In genomic region chr19:57363734-57364181, GRCh38 we compare ENCODE assay signal across 8 cellular contexts. TPM values are rescaled to one million over a fixed set of nuclear protein-coding genes. Genes with fewer than 3 reads are reported as not detected.
A peak's percentile ranks its signal among the peaks of the same experiment; 100 is the strongest.
DNase-seq lines count a peak whose midpoint lies in the region; ATAC-seq and TF ChIP-seq lines count a peak whose summit lies in the region.

No MANE protein-coding gene starts in this region.

- H3K36me3 ChIP-seq in lower lobe of right lung: no peaks in the 10 kb centered on the region
- peaks cover 0 to 12% (median 3%) of the 10 kb centered on the region in 4 donors for H3K36me3 ChIP-seq in transverse colon

- in situ Hi-C loops in transverse colon (cut with MboI; ENCODE audit: low pct_ligation_motif_present in 1 of 4, low pct_unique_long_range_greater_than_20kb in 1 of 4, low sequenced_read_pairs in 3 of 4): no loop called here

- peaks cover 44% of the 10 kb centered on the region for H3K9me3 Mint-ChIP-seq in activated T-cell treated with anti-CD3 and anti-CD28 coated beads, Interleukin-2, amount 50 U/mL, for 24 hours

- peak; percentile 5 to 30 for ATAC-seq in lower lobe of right lung

- no peak for TF ChIP-seq POLR2A in transverse colon (IDR thresholded peaks at IDR 0.05)

- no peaks in the 10 kb centered on the region for H3K27me3 Mint-ChIP-seq in activated T-cell treated with anti-CD3 and anti-CD28 coated beads, Interleukin-2, amount 50 U/mL, for 24 hours

- H3K4me3 ChIP-seq in choroid plexus epithelial cell (ENCODE audit: low read depth, low read length) (peak overlapping the region; percentile 87), lower lobe of right lung (peak overlapping the region; percentile 83), transverse colon (peak overlapping the region; percentile 63 to 91 (median 65))

- peak overlapping the region; percentile 86 for H3K4me3 Mint-ChIP-seq in activated T-cell treated with anti-CD3 and anti-CD28 coated beads, Interleukin-2, amount 50 U/mL, for 24 hours

- TF ChIP-seq CTCF in choroid plexus epithelial cell (conservative IDR thresholded peaks at IDR 0.05; ENCODE audit: low read depth, low read length): no peak
- no peak for TF ChIP-seq CTCF in lower lobe of right lung (IDR thresholded peaks at IDR 0.05)
- no peak for TF ChIP-seq CTCF in transverse colon (IDR thresholded peaks at IDR 0.05)

- H3K4me1 Mint-ChIP-seq in activated T-cell treated with anti-CD3 and anti-CD28 coated beads, Interleukin-2, amount 50 U/mL, for 24 hours (ENCODE audit: low read depth): peaks cover 16% of the 10 kb centered on the region

- peaks cover 67% of the 10 kb centered on the region for H3K36me3 Mint-ChIP-seq in activated T-cell treated with anti-CD3 and anti-CD28 coated beads, Interleukin-2, amount 50 U/mL, for 24 hours (ENCODE audit: low read depth)

- H3K27ac Mint-ChIP-seq in activated T-cell treated with anti-CD3 and anti-CD28 coated beads, Interleukin-2, amount 50 U/mL, for 24 hours: peak overlapping the region; percentile 95

- intact Hi-C loops in lower lobe of right lung (cut with DNase I): no loop called here
- intact Hi-C loops in transverse colon (cut with DNase I; ENCODE audit: low total_unique reads): no loop called here

- no peak for TF ChIP-seq EP300 in transverse colon (IDR thresholded peaks at IDR 0.05; ENCODE audit: low read depth)

- peak overlapping the region; percentile 91 for H3K27ac ChIP-seq in lower lobe of right lung
- peak overlapping the region; percentile 89 to 97 (median 93) for H3K27ac ChIP-seq in transverse colon

- DNase-seq in activated T-cell treated with anti-CD3 and anti-CD28 coated beads, Interleukin-2, amount 50 U/mL, for 24 hours: no peak
- no peak for DNase-seq in activated T-cell treated with anti-CD3 and anti-CD28 coated beads, Interleukin-2, amount 50 U/mL, for 1 hour
- peak; percentile 62 for DNase-seq in NCI-H2227 (lab: John Stamatoyannopoulos, UW; ENCODE audit: unreplicated experiment)
- DNase-seq in choroid plexus epithelial cell (ENCODE audit: low read depth): peak; percentile 28
- DNase-seq in lower lobe of right lung: no peak
- DNase-seq in transverse colon: no peak
- DNase-seq in NCI-H2171 (lab: John Stamatoyannopoulos, UW): no peak
- no peak for DNase-seq in SW 1271 (lab: John Stamatoyannopoulos, UW)

- 3 to 13% methylated on average over 3 to 11 of the region's 14 CpGs for WGBS in transverse colon (ENCODE audit: low coverage in 1 of 2), 2 donors

- H3K9me3 ChIP-seq in lower lobe of right lung (peaks cover 19% of the 10 kb centered on the region), transverse colon (peaks cover 6 to 28% of the 10 kb centered on the region in 2 donors)

- no peaks in the 10 kb centered on the region for H3K27me3 ChIP-seq in lower lobe of right lung (ENCODE audit: low read depth)
- no peaks in the 10 kb centered on the region for H3K27me3 ChIP-seq in transverse colon

- H3K4me1 ChIP-seq in lower lobe of right lung (peaks cover 15% of the 10 kb centered on the region), transverse colon (peaks cover 0 to 15% (median 12%) of the 10 kb centered on the region in 4 donors)

RNA-seq across cellular contexts. Expression of gene TRAPPC2B, which starts 0.4 kb away (rescaled TPM):
- total RNA-seq in lower lobe of right lung (6.9 TPM), transverse colon (10 to 100 TPM in 1 of 4 donors, 1 to 10 TPM in 1, not detected in 2; 8.3 to 12.5 TPM)

RNA-seq across cellular contexts. Expression of gene ZNF547, which starts 0.4 kb away (rescaled TPM):
- total RNA-seq in lower lobe of right lung (3.4 TPM), transverse colon (1 to 10 TPM in 2 of 4 donors, under 1 TPM in 1, not detected in 1; 0.60 to 1.3 (median 1.2) TPM)

RNA-seq across cellular contexts. Expression of gene ZNF304, which starts 12.7 kb away (rescaled TPM):
- 7.4 TPM for total RNA-seq in lower lobe of right lung
- 1 to 10 TPM in 3 of 4 donors, under 1 TPM in 1; 0.40 to 4.2 (median 3.5) TPM for total RNA-seq in transverse colon

RNA-seq across cellular contexts. Expression of gene ZNF548, which starts 25.9 kb away (rescaled TPM):
- total RNA-seq in lower lobe of right lung: 19.6 TPM
- total RNA-seq in transverse colon: 10 to 100 TPM in 2 of 4 donors, 1 to 10 TPM in 2; 4.2 to 13.1 (median 8.2) TPM

RNA-seq across cellular contexts. Expression of gene ZNF543, which starts 43.5 kb away (rescaled TPM):
- total RNA-seq in lower lobe of right lung: 5.3 TPM
- 1 to 10 TPM; 1.4 to 9.7 (median 4.3) TPM for total RNA-seq in transverse colon

Comparison
In these comparisons a context has a peak if more than half of its experiments do, and no peak if none do; other contexts are left out.
1. DNase-seq: peak in NCI-H2227 (single experiment) and choroid plexus epithelial cell (single experiment); none in activated T-cell treated with anti-CD3 and anti-CD28 coated beads, Interleukin-2, amount 50 U/mL, for 24 hours (single experiment), activated T-cell treated with anti-CD3 and anti-CD28 coated beads, Interleukin-2, amount 50 U/mL, for 1 hour (single experiment), lower lobe of right lung (single experiment), transverse colon (single experiment), NCI-H2171 (single experiment) and SW 1271 (0 of 2).
2. Peak in every context shown above with its lines, with median percentiles within 50 percentile points of each other: H3K4me3 ChIP-seq.